11 cellular contexts compared by ENCODE assay signal in genomic region chr13:44236370-44236769, GRCh38.
DNase-seq lines count a peak whose midpoint lies in the region; ATAC-seq and TF ChIP-seq lines count a peak whose summit lies in the region.
"Had no signal": no experiment of that assay in that cellular context is flagged by ENCODE, and none has a peak within 500 bp of the region (broad histone marks: within the 10 kb centered on the region; RNA-seq: fewer than 3 reads in every experiment).

No MANE protein-coding gene starts in this region.

- CTCF ChIA-PET in MCF 10A (lab: Yijun Ruan, JAX) (interaction anchor here (0.9 kb wide), 1 partner anchor 8 kb away, joined by 3 read pairs; no protein-coding TSS in a partner anchor), mammary epithelial cell (lab: Charles Lee; ENCODE audit: low non-redundant PET) (no interaction called here)

- no peaks in the 10 kb centered on the region for H4K20me1 ChIP-seq in mammary epithelial cell (ENCODE audit: insufficient read depth, low read length)

- intact Hi-C loops in MCF 10A (cut with micrococcal nuclease) (no loop called here), mammary epithelial cell (cut with micrococcal nuclease) (no loop called here), Right ventricle myocardium superior (cut with DNase I) (loop anchor here (5.0 kb wide), 1 partner anchor 201 kb away; no protein-coding TSS in a partner anchor), psoas muscle (cut with DNase I) (loop anchor here (2.0 to 10.0 kb wide), 5 partner anchors 34 to 200 kb away; no protein-coding TSS in a partner anchor), uterus (cut with DNase I; ENCODE audit: low total_unique reads) (no loop called here)

- H3K9ac ChIP-seq in mammary epithelial cell (ENCODE audit: insufficient read depth, low read length), result no peak overlapping the region

- H3K36me3 Mint-ChIP-seq in MCF 10A (ENCODE audit: insufficient read depth, unreplicated experiment), result no peaks in the 10 kb centered on the region

- TF ChIP-seq CTCF in MCF 10A (IDR thresholded peaks at IDR 0.05; ENCODE audit: unreplicated experiment) (no peak), mammary epithelial cell (conservative IDR thresholded peaks at IDR 0.05 in 1 of 2, IDR thresholded peaks at IDR 0.05 in 1 of 2; ENCODE audit: extremely low read depth in 1 of 2, insufficient read depth in 1 of 2, low read depth in 1 of 2, low read length in 2 of 2) (no peak), psoas muscle (IDR thresholded peaks at IDR 0.05) (no peak), uterus (IDR thresholded peaks at IDR 0.05) (no peak)

- no peaks in the 10 kb centered on the region for H3K27me3 ChIP-seq in mammary epithelial cell (ENCODE audit: insufficient read depth, low read length)
- no peaks in the 10 kb centered on the region for H3K27me3 ChIP-seq in psoas muscle (ENCODE audit: insufficient read depth in 3 of 3, low read length in 2 of 3)
- H3K27me3 ChIP-seq in uterus, result no peaks in the 10 kb centered on the region

- no peak overlapping the region for H3K27ac Mint-ChIP-seq in MCF 10A (ENCODE audit: low read depth, unreplicated experiment)

- BruUV-seq in MCF 10A (replicated peaks; lab: Mats Ljungman, UMichigan) (no TSS peak), mammary epithelial cell (replicated peaks; lab: Mats Ljungman, UMichigan) (no TSS peak)

- POLR2A ChIA-PET in MCF 10A (lab: Yijun Ruan, JAX), result interaction anchor here (1.4 to 8.8 kb wide), 5 partner anchors 66 to 199 kb away, joined by 6 to 127 read pairs (median 11); no protein-coding TSS in a partner anchor

- H3K4me3 ChIP-seq in mammary epithelial cell (replicated peaks in 1 of 3; ENCODE audit: insufficient read depth in 1 of 3, low read depth in 2 of 3, low read length in 3 of 3) (no peak overlapping the region), psoas muscle (no peak overlapping the region), uterus (no peak overlapping the region)
- H3K4me3 ChIP-seq: GM12878 had no signal

- H3K9me3 Mint-ChIP-seq in MCF 10A (ENCODE audit: unreplicated experiment), result no peaks in the 10 kb centered on the region

- H3K36me3 ChIP-seq in mammary epithelial cell (ENCODE audit: insufficient read depth, low read length) (no peaks in the 10 kb centered on the region), psoas muscle (ENCODE audit: insufficient read depth in 1 of 2, low read depth in 1 of 2) (no peaks in the 10 kb centered on the region), uterus (no peaks in the 10 kb centered on the region)

- H3K4me2 ChIP-seq in mammary epithelial cell (ENCODE audit: insufficient read depth, low read depth, low read length), result no peak overlapping the region

- peak; percentile 63 for DNase-seq in MCF 10A (ENCODE audit: unreplicated experiment)
- DNase-seq in mammary epithelial cell, result no peak
- DNase-seq in Right ventricle myocardium superior, result no peak
- no peak for DNase-seq in psoas muscle
- peak in 1 of 2 donors; percentile 45 for DNase-seq in uterus
- no peak for DNase-seq in Ammon's horn (ENCODE audit: low spot score)
- DNase-seq: RPMI8226 had no signal

- no peak for TF ChIP-seq POLR2A in uterus (IDR thresholded peaks at IDR 0.05)

- in situ Hi-C loops in mammary epithelial cell (cut with MboI; ENCODE audit: low sequenced_read_pairs in 2 of 2), result loop anchor here in 1 of 2 donors (10.0 to 25.0 kb wide), 2 partner anchors 78 to 174 kb away; no protein-coding TSS in a partner anchor

- ATAC-seq in Right ventricle myocardium superior (ENCODE audit: poor library complexity), result peak; percentile 49
- ATAC-seq in psoas muscle, result peak; percentile 61 to 80 (median 74)
- ATAC-seq in HG03135 (IDR thresholded peaks at IDR 0.05; ENCODE audit: unreplicated experiment), result no peak
- ATAC-seq in HG02759 (IDR thresholded peaks at IDR 0.05; ENCODE audit: unreplicated experiment), result no peak
- ATAC-seq: GM12878 had no signal

- no peaks in the 10 kb centered on the region for H3K79me2 ChIP-seq in mammary epithelial cell (ENCODE audit: insufficient read depth, low read length)

- H3K27ac ChIP-seq in mammary epithelial cell (ENCODE audit: insufficient read depth, low read depth, low read length), result no peak overlapping the region
- H3K27ac ChIP-seq in psoas muscle, result peak overlapping the region; percentile 92
- H3K27ac ChIP-seq in uterus, result peak overlapping the region; percentile 80 to 91
- H3K27ac ChIP-seq: 22Rv1 had no signal

- H2AFZ ChIP-seq in mammary epithelial cell (ENCODE audit: low read depth, low read length), result no peak overlapping the region

- H3K9me3 ChIP-seq in mammary epithelial cell (replicated peaks; ENCODE audit: insufficient read depth, low read length) (no peaks in the 10 kb centered on the region), psoas muscle (no peaks in the 10 kb centered on the region), uterus (no peaks in the 10 kb centered on the region)

- H3K4me1 ChIP-seq in mammary epithelial cell (ENCODE audit: insufficient read depth, low read length), result peaks cover 31% of the 10 kb centered on the region
- H3K4me1 ChIP-seq in psoas muscle, result peaks cover 52% of the 10 kb centered on the region
- H3K4me1 ChIP-seq in uterus, result peaks cover 0 to 6% of the 10 kb centered on the region in 2 donors

- H3K4me1 Mint-ChIP-seq in MCF 10A (ENCODE audit: insufficient read depth, unreplicated experiment), result peaks cover 34% of the 10 kb centered on the region

- 100% methylated on average over 1 of the region's 1 CpG for WGBS in mammary epithelial cell (ENCODE audit: low coverage, missing lambda C conversion rate)
- 35 to 83% (median 59%) methylated on average over 1 of the region's 1 CpG for WGBS in psoas muscle, 3 donors

- dilution Hi-C loops in mammary epithelial cell (cut with HindIII; ENCODE audit: low sequenced_read_pairs), result loop anchor here (5.0 kb wide), 2 partner anchors 36 to 76 kb away; no protein-coding TSS in a partner anchor

- no peaks in the 10 kb centered on the region for H3K27me3 Mint-ChIP-seq in MCF 10A (ENCODE audit: insufficient read depth, unreplicated experiment)

- no peak overlapping the region for H3K4me3 Mint-ChIP-seq in MCF 10A (ENCODE audit: unreplicated experiment)

Comparison
In these comparisons a context has a peak if more than half of its experiments do, and no peak if none do; other contexts are left out.
1. ATAC-seq: peak in Right ventricle myocardium superior (single experiment) and psoas muscle (4 of 4); none in HG03135 (single experiment) and HG02759 (single experiment).
2. intact Hi-C loops: an anchor here in Right ventricle myocardium superior (5.0 kb wide) and psoas muscle (2.0 to 10.0 kb wide); none called in MCF 10A, mammary epithelial cell and uterus.